20 cellular contexts compared by ENCODE assay signal in the genomic region with DNA sequence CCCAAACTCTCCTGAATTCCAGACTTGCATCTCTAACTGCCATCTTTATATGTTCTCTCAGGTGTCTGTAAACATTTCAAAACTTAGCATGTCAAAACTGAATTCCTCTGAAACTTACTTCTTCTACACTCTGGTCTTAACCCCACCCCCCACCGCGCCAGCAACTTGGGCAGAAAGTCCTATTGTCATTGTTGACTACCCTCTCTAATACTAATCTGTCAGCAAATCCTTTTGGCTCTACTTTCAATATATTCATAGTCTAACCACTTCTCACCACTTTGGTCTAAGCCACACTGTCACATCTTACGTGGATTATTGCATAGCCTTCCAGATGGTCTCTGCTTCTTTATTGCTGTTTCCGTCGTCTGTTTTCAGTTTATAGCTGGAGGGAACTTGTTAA.
"Had no signal": no experiment of that assay in that cellular context is flagged by ENCODE, and none has a peak within 500 bp of the region (broad histone marks: within the 10 kb centered on the region; RNA-seq: fewer than 3 reads in every experiment).

No MANE protein-coding gene starts in this region.

- H3K36me3 ChIP-seq: neural progenitor cell, ovary, stomach had no signal

- H2AFZ ChIP-seq: hepatocyte, neural progenitor cell had no signal

- H3K9me3 ChIP-seq: ovary, stomach had no signal

- H3K4me3 ChIP-seq: hepatocyte, lung, neural progenitor cell, ovary, stomach had no signal

- H3K27ac ChIP-seq: hepatocyte, neural progenitor cell, ovary, stomach had no signal

- H3K79me2 ChIP-seq: hepatocyte had no signal

- FAIRE-seq: small intestine, urothelium cell line had no signal

- H3K4me2 ChIP-seq: hepatocyte, neural progenitor cell had no signal

- H3K27me3 ChIP-seq: hepatocyte, neural progenitor cell, ovary, stomach had no signal

- H3K9ac ChIP-seq: neural progenitor cell had no signal

- ATAC-seq: left colon; left ventricle myocardium superior; natural killer cell treated with Interleukin-12 subunit alpha and Interleukin-12 subunit beta and Interleukin-15 and Interleukin-18, amount 100 ng/mL, for 72 hours; right cardiac atrium had no signal

- DNase-seq: dermis blood vessel endothelial cell; foreskin melanocyte; head of caudate nucleus; left colon; left ventricle myocardium superior; mesenchymal stem cell; midbrain; nucleus accumbens; ovary; right cardiac atrium; small intestine; stimulated activated CD4-positive, alpha-beta T cell treated with anti-CD3 and anti-CD28 coated beads, Interleukin-12 subunit alpha, Interleukin-12 subunit beta, amount 100 ng/mL, for 4 hours; stimulated activated naive CD4-positive, alpha-beta T cell; stomach; substantia nigra had no signal
